8 cellular contexts compared by ENCODE assay signal in genomic region chr16:19696312-19696711, GRCh38. TPM values are rescaled to one million over a fixed set of nuclear protein-coding genes. Genes with fewer than 3 reads are reported as not detected.
A peak's percentile ranks its signal among the peaks of the same experiment; 100 is the strongest.
DNase-seq lines count a peak whose midpoint lies in the region.

No MANE protein-coding gene starts in this region.

- DNase-seq in G401 (ENCODE audit: low spot score) (peak; percentile 58), NCI-H748 (lab: John Stamatoyannopoulos, UW; ENCODE audit: unreplicated experiment) (peak; percentile 93), fibroblast of the conjunctiva (ENCODE audit: low read depth) (peak; percentile 72), skeletal muscle cell (ENCODE audit: low read depth) (peak; percentile 66), NCI-H187 treated with DMSO at 0.1 percent for 48 hours (lab: John Stamatoyannopoulos, UW) (no peak), NOMO-1 treated with DMSO at 0.1 percent for 48 hours (lab: John Stamatoyannopoulos, UW; ENCODE audit: unreplicated experiment) (no peak), NCI-H82 treated with DMSO at 0.1 percent for 48 hours (lab: John Stamatoyannopoulos, UW; ENCODE audit: unreplicated experiment) (no peak)
- DNase-seq in activated effector memory CD4-positive, alpha-beta T cell treated with Interleukin-2 at 50 U/mL for 16 hours, result peak; percentile 76

- in situ Hi-C loops in G401 (cut with HindIII; ENCODE audit: low sequenced_read_pairs), result no loop called here

- no peak overlapping the region for H3K4me3 ChIP-seq in skeletal muscle cell (ENCODE audit: low read depth, low read length)

RNA-seq across cellular contexts. Expression of gene KNOP1, which starts 21.7 kb away (rescaled TPM):
- total RNA-seq in G401 (2014; rRNA removed; shearing (Covaris generic)), result 12.9 and 16.8 TPM in 2 replicates

RNA-seq across cellular contexts. Expression of gene IQCK, which starts 21.8 kb away (rescaled TPM):
- total RNA-seq in G401 (2014; rRNA removed; shearing (Covaris generic)), result 5.6 and 6.6 TPM in 2 replicates

Comparison
In these comparisons a context has a peak if more than half of its experiments do, and no peak if none do; other contexts are left out.
1. DNase-seq: peak in G401 (single experiment), NCI-H748 (single experiment), activated effector memory CD4-positive, alpha-beta T cell treated with Interleukin-2 at 50 U/mL for 16 hours (single experiment), fibroblast of the conjunctiva (single experiment) and skeletal muscle cell (single experiment); none in NCI-H187 treated with DMSO at 0.1 percent for 48 hours (single experiment), NOMO-1 treated with DMSO at 0.1 percent for 48 hours (single experiment) and NCI-H82 treated with DMSO at 0.1 percent for 48 hours (single experiment).